Comparison of ENCODE assay signal across 37 cellular contexts in genomic region chr19:15683411-15683810, GRCh38. TPM values are rescaled to one million over a fixed set of nuclear protein-coding genes. Genes with fewer than 3 reads are reported as not detected.
"Had no signal": no experiment of that assay in that cellular context is flagged by ENCODE, and none has a peak within 500 bp of the region (broad histone marks: within the 10 kb centered on the region; RNA-seq: fewer than 3 reads in every experiment).

No MANE protein-coding gene starts in this region.

- H3K9me3 Mint-ChIP-seq: activated CD4-positive, alpha-beta T cell treated with anti-CD3 and anti-CD28 coated beads, Interleukin-2, amount 10 ng/mL, durations not matched to agents 7 days and 5 days; activated naive CD4-positive, alpha-beta T cell treated with anti-CD3 and anti-CD28 coated beads, Interleukin-2, amount 10 ng/mL, durations not matched to agents 7 days and 5 days; T-helper 2 cell treated with Interferon-gamma antibody and Interleukin-4, amounts not matched to agents 5 μg/mL and 100 μg/mL, for 36 hours had no signal

- H3K27me3 Mint-ChIP-seq: activated CD4-positive, alpha-beta memory T cell treated with anti-CD3 and anti-CD28 coated beads, Interleukin-2, amount 10 ng/mL, durations not matched to agents 7 days and 5 days; activated CD8-positive, alpha-beta memory T cell treated with anti-CD3 and anti-CD28 coated beads, Interleukin-2, amount 10 ng/mL, durations not matched to agents 7 days and 5 days had no signal

- H3K4me3 Mint-ChIP-seq: activated CD4-positive, alpha-beta memory T cell treated with anti-CD3 and anti-CD28 coated beads, Interleukin-2, amount 10 ng/mL, durations not matched to agents 7 days and 5 days; activated CD4-positive, alpha-beta T cell treated with anti-CD3 and anti-CD28 coated beads for 36 hours; activated CD4-positive, alpha-beta T cell treated with anti-CD3 and anti-CD28 coated beads, Interleukin-2, amount 10 ng/mL, durations not matched to agents 7 days and 5 days; activated CD8-positive, alpha-beta memory T cell treated with anti-CD3 and anti-CD28 coated beads, Interleukin-2, amount 10 ng/mL, durations not matched to agents 7 days and 5 days; activated CD8-positive, alpha-beta T cell treated with anti-CD3 and anti-CD28 coated beads, Interleukin-2, amount 10 ng/mL, durations not matched to agents 7 days and 5 days; activated naive CD4-positive, alpha-beta T cell treated with anti-CD3 and anti-CD28 coated beads, Interleukin-2, amount 10 ng/mL, durations not matched to agents 7 days and 5 days; activated naive CD4-positive, alpha-beta T cell treated with anti-CD3 and anti-CD28 coated beads, Interleukin-2, amount 50 U/mL, for 24 hours; activated naive CD8-positive, alpha-beta T cell; activated naive CD8-positive, alpha-beta T cell treated with anti-CD3 and anti-CD28 coated beads, Interleukin-2, amount 10 ng/mL, durations not matched to agents 7 days and 5 days; activated naive CD8-positive, alpha-beta T cell treated with anti-CD3 and anti-CD28 coated beads, Interleukin-2, amount 50 U/mL, for 24 hours; activated T-cell treated with anti-CD3 and anti-CD28 coated beads, Interleukin-2, amount 50 U/mL, for 24 hours; brain; central memory CD8-positive, alpha-beta T cell; T-helper 1 cell treated with Interleukin-12 subunit alpha and Interleukin-12 subunit beta and Interleukin-4 antibody, amounts not matched to agents 30 μg/mL and 1 μg/mL, for 36 hours; T-helper 2 cell treated with Interferon-gamma antibody and Interleukin-4, amounts not matched to agents 5 μg/mL and 100 μg/mL, for 36 hours; WTC11 had no signal

- H3K4me1 Mint-ChIP-seq: activated CD4-positive, alpha-beta memory T cell treated with anti-CD3 and anti-CD28 coated beads, Interleukin-2, amount 10 ng/mL, durations not matched to agents 7 days and 5 days; activated CD4-positive, alpha-beta T cell treated with anti-CD3 and anti-CD28 coated beads for 36 hours; activated CD4-positive, alpha-beta T cell treated with anti-CD3 and anti-CD28 coated beads, Interleukin-2, amount 10 ng/mL, durations not matched to agents 7 days and 5 days; activated CD8-positive, alpha-beta memory T cell treated with anti-CD3 and anti-CD28 coated beads, Interleukin-2, amount 10 ng/mL, durations not matched to agents 7 days and 5 days; activated naive CD4-positive, alpha-beta T cell treated with anti-CD3 and anti-CD28 coated beads, Interleukin-2, amount 10 ng/mL, durations not matched to agents 7 days and 5 days; activated naive CD4-positive, alpha-beta T cell treated with anti-CD3 and anti-CD28 coated beads, Interleukin-2, amount 50 U/mL, for 24 hours; activated naive CD8-positive, alpha-beta T cell treated with anti-CD3 and anti-CD28 coated beads, Interleukin-2, amount 10 ng/mL, durations not matched to agents 7 days and 5 days; activated naive CD8-positive, alpha-beta T cell treated with anti-CD3 and anti-CD28 coated beads, Interleukin-2, amount 50 U/mL, for 24 hours; brain; central memory CD8-positive, alpha-beta T cell; WTC11 had no signal

- H3K36me3 Mint-ChIP-seq: activated CD8-positive, alpha-beta memory T cell treated with anti-CD3 and anti-CD28 coated beads, Interleukin-2, amount 10 ng/mL, durations not matched to agents 7 days and 5 days; activated naive CD4-positive, alpha-beta T cell treated with anti-CD3 and anti-CD28 coated beads, Interleukin-2, amount 10 ng/mL, durations not matched to agents 7 days and 5 days; activated naive CD8-positive, alpha-beta T cell treated with anti-CD3 and anti-CD28 coated beads, Interleukin-2, amount 10 ng/mL, durations not matched to agents 7 days and 5 days; brain had no signal

- H3K4me3 ChIP-seq: ascending aorta had no signal

- H3K36me3 ChIP-seq: WERI-Rb-1 had no signal

- DNase-seq: activated CD4-positive, alpha-beta memory T cell treated with anti-CD3 and anti-CD28 coated beads, Interleukin-2, amount 10 ng/mL, durations not matched to agents 7 days and 5 days; activated CD4-positive, alpha-beta T cell treated with anti-CD3 and anti-CD28 coated beads for 1 hour; activated CD4-positive, alpha-beta T cell treated with anti-CD3 and anti-CD28 coated beads for 36 hours; activated CD4-positive, alpha-beta T cell treated with anti-CD3 and anti-CD28 coated beads, Interleukin-2, amount 10 ng/mL, durations not matched to agents 7 days and 5 days; activated CD4-positive, alpha-beta T cell treated with anti-CD3 and anti-CD28 coated beads, Interleukin-2, amount 50 U/mL, for 48 hours; activated CD4-positive, CD25-positive, alpha-beta regulatory T cell; activated CD8-positive, alpha-beta memory T cell treated with anti-CD3 and anti-CD28 coated beads for 24 hours; activated CD8-positive, alpha-beta memory T cell treated with anti-CD3 and anti-CD28 coated beads, Interleukin-2, amount 10 ng/mL, durations not matched to agents 7 days and 5 days; activated CD8-positive, alpha-beta memory T cell treated with anti-CD3 and anti-CD28 coated beads, Interleukin-2, amount 50 U/mL, for 48 hours; activated CD8-positive, alpha-beta T cell treated with anti-CD3 and anti-CD28 coated beads, Interleukin-2, amount 10 ng/mL, durations not matched to agents 7 days and 5 days; activated effector memory CD4-positive, alpha-beta T cell treated with Interleukin-2 at 50 U/mL for 16 hours; activated gamma-delta T cell; activated naive CD4-positive, alpha-beta T cell treated with anti-CD3 and anti-CD28 coated beads, Interleukin-2, amount 10 ng/mL, durations not matched to agents 7 days and 5 days; activated naive CD4-positive, alpha-beta T cell treated with Interleukin-2 at 50 U/mL for 16 hours; activated naive CD8-positive, alpha-beta T cell treated with anti-CD3 and anti-CD28 coated beads, Interleukin-2, amount 10 ng/mL, durations not matched to agents 7 days and 5 days; activated naive CD8-positive, alpha-beta T cell treated with anti-CD3 and anti-CD28 coated beads, Interleukin-2, amount 50 U/mL, for 24 hours; activated T-cell treated with anti-CD3 and anti-CD28 coated beads, Interleukin-2, amount 50 U/mL, for 24 hours; activated T-cell treated with anti-CD3 and anti-CD28 coated beads, Interleukin-2, amount 50 U/mL, for 48 hours; amygdala; anterior cingulate cortex; caudate nucleus; cerebellar nuclear complex; SW 1271; T-helper 1 cell; T-helper 2 cell; T-helper 9 cell; WERI-Rb-1 had no signal

- H3K27me3 ChIP-seq: ascending aorta had no signal

- H3K27ac Mint-ChIP-seq: activated CD4-positive, alpha-beta memory T cell treated with anti-CD3 and anti-CD28 coated beads, Interleukin-2, amount 10 ng/mL, durations not matched to agents 7 days and 5 days; activated CD4-positive, alpha-beta T cell treated with anti-CD3 and anti-CD28 coated beads for 36 hours; activated CD4-positive, alpha-beta T cell treated with anti-CD3 and anti-CD28 coated beads, Interleukin-2, amount 10 ng/mL, durations not matched to agents 7 days and 5 days; activated CD8-positive, alpha-beta memory T cell treated with anti-CD3 and anti-CD28 coated beads, Interleukin-2, amount 10 ng/mL, durations not matched to agents 7 days and 5 days; activated CD8-positive, alpha-beta T cell treated with anti-CD3 and anti-CD28 coated beads, Interleukin-2, amount 10 ng/mL, durations not matched to agents 7 days and 5 days; activated naive CD4-positive, alpha-beta T cell treated with anti-CD3 and anti-CD28 coated beads, Interleukin-2, amount 10 ng/mL, durations not matched to agents 7 days and 5 days; activated naive CD4-positive, alpha-beta T cell treated with anti-CD3 and anti-CD28 coated beads, Interleukin-2, amount 50 U/mL, for 24 hours; activated naive CD8-positive, alpha-beta T cell; activated naive CD8-positive, alpha-beta T cell treated with anti-CD3 and anti-CD28 coated beads, Interleukin-2, amount 10 ng/mL, durations not matched to agents 7 days and 5 days; activated naive CD8-positive, alpha-beta T cell treated with anti-CD3 and anti-CD28 coated beads, Interleukin-2, amount 50 U/mL, for 24 hours; activated T-cell treated with anti-CD3 and anti-CD28 coated beads, Interleukin-2, amount 50 U/mL, for 24 hours; activated T-helper 2 cell treated with anti-CD3 and anti-CD28 coated beads, Interferon-gamma antibody, Interleukin-2, Interleukin-4, amounts not matched to agents 10 μg/mL and 5 μg/mL and 100 μg/mL, durations not matched to agents 14 hours and 24 hours and 36 hours; brain; T-helper 1 cell treated with Interleukin-12 subunit alpha and Interleukin-12 subunit beta and Interleukin-4 antibody, amounts not matched to agents 30 μg/mL and 1 μg/mL, for 36 hours; T-helper 2 cell treated with Interferon-gamma antibody and Interleukin-4, amounts not matched to agents 5 μg/mL and 100 μg/mL, for 36 hours; WTC11 had no signal

RNA-seq across cellular contexts. Expression of gene CYP4F12, which starts 10.5 kb away (rescaled TPM):
- total RNA-seq: activated CD4-positive, alpha-beta memory T cell treated with anti-CD3 and anti-CD28 coated beads, Interleukin-2, amount 10 ng/mL, durations not matched to agents 7 days and 5 days; activated CD4-positive, alpha-beta T cell treated with anti-CD3 and anti-CD28 coated beads for 36 hours; activated CD8-positive, alpha-beta T cell treated with anti-CD3 and anti-CD28 coated beads, Interleukin-2, amount 10 ng/mL, durations not matched to agents 7 days and 5 days; activated T-helper 2 cell treated with anti-CD3 and anti-CD28 coated beads, Interferon-gamma antibody, Interleukin-2, Interleukin-4, amounts not matched to agents 10 μg/mL and 5 μg/mL and 100 μg/mL, durations not matched to agents 14 hours and 24 hours and 36 hours; chondrocyte; WTC11 had no signal

RNA-seq across cellular contexts. Expression of gene CYP4F3, which starts 42.7 kb away (rescaled TPM):
- total RNA-seq: activated CD8-positive, alpha-beta T cell treated with anti-CD3 and anti-CD28 coated beads, Interleukin-2, amount 10 ng/mL, durations not matched to agents 7 days and 5 days; activated naive CD8-positive, alpha-beta T cell treated with anti-CD3 and anti-CD28 coated beads, Interleukin-2, amount 10 ng/mL, durations not matched to agents 7 days and 5 days; ascending aorta; chondrocyte had no signal

RNA-seq across cellular contexts. Expression of gene OR10H2, which starts 44.4 kb away (rescaled TPM):
- total RNA-seq: activated CD4-positive, alpha-beta memory T cell treated with anti-CD3 and anti-CD28 coated beads, Interleukin-2, amount 10 ng/mL, durations not matched to agents 7 days and 5 days; activated CD4-positive, alpha-beta T cell treated with anti-CD3 and anti-CD28 coated beads for 36 hours; activated CD4-positive, alpha-beta T cell treated with anti-CD3 and anti-CD28 coated beads, Interleukin-2, amount 10 ng/mL, durations not matched to agents 7 days and 5 days; activated CD8-positive, alpha-beta memory T cell treated with anti-CD3 and anti-CD28 coated beads, Interleukin-2, amount 10 ng/mL, durations not matched to agents 7 days and 5 days; activated CD8-positive, alpha-beta T cell treated with anti-CD3 and anti-CD28 coated beads, Interleukin-2, amount 10 ng/mL, durations not matched to agents 7 days and 5 days; activated naive CD8-positive, alpha-beta T cell treated with anti-CD3 and anti-CD28 coated beads, Interleukin-2, amount 10 ng/mL, durations not matched to agents 7 days and 5 days; activated T-helper 2 cell treated with anti-CD3 and anti-CD28 coated beads, Interferon-gamma antibody, Interleukin-2, Interleukin-4, amounts not matched to agents 10 μg/mL and 5 μg/mL and 100 μg/mL, durations not matched to agents 14 hours and 24 hours and 36 hours; ascending aorta; chondrocyte; WTC11 had no signal

RNA-seq across cellular contexts. Expression of gene OR10H3, which starts 54.4 kb away (rescaled TPM):
- total RNA-seq: activated CD4-positive, alpha-beta memory T cell treated with anti-CD3 and anti-CD28 coated beads, Interleukin-2, amount 10 ng/mL, durations not matched to agents 7 days and 5 days; activated CD4-positive, alpha-beta T cell treated with anti-CD3 and anti-CD28 coated beads for 36 hours; activated CD4-positive, alpha-beta T cell treated with anti-CD3 and anti-CD28 coated beads, Interleukin-2, amount 10 ng/mL, durations not matched to agents 7 days and 5 days; activated CD8-positive, alpha-beta memory T cell treated with anti-CD3 and anti-CD28 coated beads, Interleukin-2, amount 10 ng/mL, durations not matched to agents 7 days and 5 days; activated CD8-positive, alpha-beta T cell treated with anti-CD3 and anti-CD28 coated beads, Interleukin-2, amount 10 ng/mL, durations not matched to agents 7 days and 5 days; activated naive CD8-positive, alpha-beta T cell treated with anti-CD3 and anti-CD28 coated beads, Interleukin-2, amount 10 ng/mL, durations not matched to agents 7 days and 5 days; activated T-helper 2 cell treated with anti-CD3 and anti-CD28 coated beads, Interferon-gamma antibody, Interleukin-2, Interleukin-4, amounts not matched to agents 10 μg/mL and 5 μg/mL and 100 μg/mL, durations not matched to agents 14 hours and 24 hours and 36 hours; ascending aorta; chondrocyte; WTC11 had no signal
